ENCODE assay signal across 1 cellular context in the genomic region with DNA sequence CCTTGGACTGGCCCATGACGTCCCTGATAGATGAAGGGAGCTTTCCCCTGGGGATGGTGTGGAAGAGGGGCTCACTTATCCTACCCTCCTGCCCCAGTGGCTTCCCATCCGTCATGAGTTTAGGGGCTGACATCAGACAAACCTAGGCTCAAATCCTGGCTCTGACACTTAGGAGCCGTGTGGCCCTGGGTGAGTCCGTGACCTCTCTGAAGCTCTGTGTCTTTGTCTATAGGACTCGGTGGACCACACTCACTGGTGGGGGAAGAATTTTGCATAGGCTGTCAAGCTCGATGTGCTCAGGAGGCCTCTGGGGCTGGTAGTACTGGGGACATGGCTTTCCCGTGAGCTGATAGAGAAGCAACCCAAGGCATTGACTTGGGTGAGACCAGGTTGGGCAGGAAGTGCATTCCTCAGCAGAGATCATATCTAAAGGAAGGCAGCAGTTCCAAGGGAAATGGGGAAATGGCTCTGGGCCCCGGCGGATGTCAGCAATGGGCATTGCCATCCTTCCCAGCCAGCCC.
A peak's percentile ranks its signal among the peaks of the same experiment; 100 is the strongest.
TF ChIP-seq lines count a peak whose summit lies in the region.

No MANE protein-coding gene starts in this region.

TF ChIP-seq in endothelial cell of umbilical vein, 7 proteins besides CTCF, POLR2A, EP300 and RAD21:
- no peak for TF ChIP-seq MYC (IDR thresholded peaks at IDR 0.05; ENCODE audit: low read depth, low read length)
- TF ChIP-seq GATA2 (IDR thresholded peaks at IDR 0.05; ENCODE audit: insufficient read depth, insufficient read length, low read depth, low read length), result peak; percentile 97
- TF ChIP-seq POLR2AphosphoS5 (IDR thresholded peaks at IDR 0.05; ENCODE audit: insufficient read depth, low read depth, low read length), result peak; percentile 51
- TF ChIP-seq FOS (IDR thresholded peaks at IDR 0.05; ENCODE audit: borderline replicate concordance, insufficient read depth, low read length), result no peak
TF ChIP-seq in endothelial cell of umbilical vein: peak in this region for 2.
